ENCODE assay signal across 14 cellular contexts in genomic region chr20:38355161-38356012, GRCh38. TPM values are rescaled to one million over a fixed set of nuclear protein-coding genes. Genes with fewer than 3 reads are reported as not detected.
DNase-seq lines count a peak whose midpoint lies in the region; ATAC-seq, FAIRE-seq and TF ChIP-seq lines count a peak whose summit lies in the region.
"Had no signal": no experiment of that assay in that cellular context is flagged by ENCODE, and none has a peak within 500 bp of the region (broad histone marks: within the 10 kb centered on the region; RNA-seq: fewer than 3 reads in every experiment).

No MANE protein-coding gene starts in this region.

- ATAC-seq in HG03457 (IDR thresholded peaks at IDR 0.05; ENCODE audit: unreplicated experiment) = no peak
- ATAC-seq: Right ventricle myocardium inferior had no signal

- TF ChIP-seq CTCF in GM13976 (IDR thresholded peaks at IDR 0.05; ENCODE audit: borderline replicate concordance, control extremely low read depth, extremely low read depth, insufficient read depth, missing control alignments) = no peak
- TF ChIP-seq CTCF in H1 (IDR thresholded peaks at IDR 0.05; ENCODE audit: control extremely low read depth in 1 of 3, insufficient read depth in 1 of 3, low read depth in 1 of 3, low read length in 3 of 3) = no peak
- no peak for TF ChIP-seq CTCF in coronary artery (IDR thresholded peaks at IDR 0.05)

- FAIRE-seq in H1 (lab: Jason Lieb, UNC) = no peak

- H3K56ac ChIP-seq in H1 (replicated peaks; ENCODE audit: insufficient read length, low read depth, low read length) = peak overlapping the region; percentile 77

- no peak for TF ChIP-seq POLR2A in H1 (IDR thresholded peaks at IDR 0.05; ENCODE audit: control extremely low read depth in 1 of 2, low read depth in 2 of 2, low read length in 2 of 2)

- no peak overlapping the region for H2AK5ac ChIP-seq in H1 (ENCODE audit: low read depth, low read length)

- H3K23me2 ChIP-seq in H1 (ENCODE audit: low read depth, low read length) = peaks cover 4% of the 10 kb centered on the region; the same call in 1 of the 2 replicates

- TF ChIP-seq EP300 in H1 (IDR thresholded peaks at IDR 0.05; ENCODE audit: borderline replicate concordance in 1 of 2, low read depth in 2 of 2, low read length in 2 of 2) = no peak

- no peak overlapping the region for H3K23ac ChIP-seq in H1 (ENCODE audit: insufficient read length)

- H4K8ac ChIP-seq in H1 (ENCODE audit: extremely low read depth, insufficient read depth, low read length) = no peak overlapping the region; the same call in 1 of the 2 replicates

- TF ChIP-seq RAD21 in H1 (IDR thresholded peaks at IDR 0.05 in 1 of 2, conservative IDR thresholded peaks at IDR 0.05 in 1 of 2; ENCODE audit: low read depth in 2 of 2, low read length in 2 of 2) = no peak

- no peak overlapping the region for H3K4me3 ChIP-seq in H1 (ENCODE audit: extremely low read depth in 1 of 4, insufficient read depth in 2 of 4, low read depth in 3 of 4, low read length in 4 of 4)
- no peak overlapping the region for H3K4me3 ChIP-seq in coronary artery
- H3K4me3 ChIP-seq: adrenal gland; BLaER1 treated with 17β-estradiol and CSF1 and Interleukin-3, amounts not matched to agents 10 nM and 100 nM had no signal

- H3K27ac ChIP-seq in H1 (ENCODE audit: low read depth, low read length) = no peak overlapping the region
- H3K27ac ChIP-seq in coronary artery = no peak overlapping the region
- H3K27ac ChIP-seq: adrenal gland; BLaER1 treated with 17β-estradiol and CSF1 and Interleukin-3, amounts not matched to agents 10 nM and 100 nM had no signal

- H3K4ac ChIP-seq in H1 (replicated peaks; ENCODE audit: insufficient read length, low read depth, low read length) = peak overlapping the region; percentile 23

- H2BK15ac ChIP-seq in H1 (ENCODE audit: low read length) = peak overlapping the region; percentile 81; the same call in 1 of the 2 replicates

- in situ Hi-C loops in GM13976 (cut with MboI; ENCODE audit: low sequenced_read_pairs, unreplicated experiment) = no loop called here

- no peaks in the 10 kb centered on the region for H3K27me3 ChIP-seq in H1 (replicated peaks in 1 of 4; ENCODE audit: control insufficient read depth in 3 of 4, extremely low read depth in 1 of 4, insufficient read depth in 3 of 4, low read length in 3 of 4)
- H3K27me3 ChIP-seq: adrenal gland; BLaER1 treated with 17β-estradiol and CSF1 and Interleukin-3, amounts not matched to agents 10 nM and 100 nM had no signal

- H2BK5ac ChIP-seq in H1 (ENCODE audit: low read depth, low read length) = peak overlapping the region; percentile 73; the same call in 1 of the 2 replicates

- CTCF ChIA-PET in H1 (lab: Charles Lee; ENCODE audit: partially characterized antibody) = interaction anchor here (0.7 to 22.1 kb wide), 12 partner anchors 9 to 287 kb away, joined by 3 to 390 read pairs (median 6); partner anchors contain the start of genes BPI and LBP

- H3K4me2 ChIP-seq in H1 (ENCODE audit: insufficient read depth in 1 of 2, low read depth in 2 of 2, low read length in 2 of 2) = no peak overlapping the region

- peak overlapping the region; percentile 79 for H2BK120ac ChIP-seq in H1 (replicated peaks; ENCODE audit: low read depth, low read length)

- peaks cover 2 to 24% (median 15%) of the 10 kb centered on the region in 4 experiments for H3K4me1 ChIP-seq in H1 (replicated peaks in 1 of 4; ENCODE audit: control insufficient read depth in 3 of 4, insufficient read depth in 4 of 4, low read length in 3 of 4)
- H3K4me1 ChIP-seq: adrenal gland had no signal

- no peak overlapping the region for H3K14ac ChIP-seq in H1 (ENCODE audit: insufficient read length)

- 87% methylated on average over 18 of the region's 18 CpGs; no CpG with 5 or more reads in 1 of the 2 experiments for WGBS in H1 (ENCODE audit: extremely low coverage in 1 of 2, insufficient coverage in 1 of 2, insufficient read length in 1 of 2, insufficient replicate concordance in 2 of 2, low coverage in 1 of 2, low lambda C conversion rate in 2 of 2, missing lambda C conversion rate in 1 of 2), 2 experiments

- H2BK12ac ChIP-seq in H1 (ENCODE audit: low read depth, low read length) = peak overlapping the region; percentile 69; the same call in 1 of the 2 replicates

- no peaks in the 10 kb centered on the region for H4K20me1 ChIP-seq in H1 (replicated peaks in 1 of 2; ENCODE audit: control insufficient read depth in 1 of 2, insufficient read depth in 2 of 2, low read length in 2 of 2)
- H4K20me1 ChIP-seq: BLaER1 treated with 17β-estradiol and CSF1 and Interleukin-3, amounts not matched to agents 10 nM and 100 nM had no signal

- peak; percentile 52 for DNase-seq in GM13976 (ENCODE audit: low spot score)
- DNase-seq in MV-4-11 (lab: John Stamatoyannopoulos, UW) = peak; percentile 65
- DNase-seq in H1 (ENCODE audit: low read depth in 1 of 2, low spot score in 2 of 2) = no peak
- peak; percentile 46 for DNase-seq in pons (ENCODE audit: low spot score)
- no peak for DNase-seq in activated gamma-delta T cell treated with Interleukin-2 at 50 U/mL for 16 hours
- DNase-seq in coronary artery (ENCODE audit: low spot score) = no peak
- DNase-seq: DMS79 had no signal

- no peak overlapping the region for H4K5ac ChIP-seq in H1 (ENCODE audit: insufficient read length, low read depth, low read length)

- no peaks in the 10 kb centered on the region for H3K79me2 ChIP-seq in H1 (ENCODE audit: control insufficient read depth in 1 of 2, insufficient read depth in 2 of 2, low read length in 2 of 2)

- peak overlapping the region; percentile 76; the same call in 1 of the 2 replicates for H2BK20ac ChIP-seq in H1 (ENCODE audit: low read length)

- H3K9ac ChIP-seq in H1 (replicated peaks in 1 of 4; ENCODE audit: extremely low read depth in 1 of 4, low read depth in 3 of 4, low read length in 3 of 4) = no peak overlapping the region
- H3K9ac ChIP-seq: BLaER1 treated with 17β-estradiol and CSF1 and Interleukin-3, amounts not matched to agents 10 nM and 100 nM had no signal

- H3K9me3 ChIP-seq in H1 (ENCODE audit: insufficient read depth in 2 of 2, low read depth in 1 of 2, low read length in 1 of 2) = no peaks in the 10 kb centered on the region
- H3K9me3 ChIP-seq: adrenal gland; BLaER1 treated with 17β-estradiol and CSF1 and Interleukin-3, amounts not matched to agents 10 nM and 100 nM had no signal

- POLR2A ChIA-PET in H1 (lab: Charles Lee; ENCODE audit: partially characterized antibody) = interaction anchor here (0.6 to 1.9 kb wide), 7 partner anchors 14 to 79 kb away, joined by 3 to 11 read pairs (median 4); no protein-coding TSS in a partner anchor

- 0 out of 2 replicates have a peak overlapping the region, but pooled peaks have one; percentile 35 for H2AFZ ChIP-seq in H1 (ENCODE audit: low read length)

- H3K36me3 ChIP-seq in H1 (ENCODE audit: control insufficient read depth in 2 of 4, insufficient read depth in 4 of 4, low read length in 3 of 4) = no peaks in the 10 kb centered on the region
- H3K36me3 ChIP-seq: adrenal gland; BLaER1 treated with 17β-estradiol and CSF1 and Interleukin-3, amounts not matched to agents 10 nM and 100 nM had no signal

- peak overlapping the region; percentile 72 for H3K18ac ChIP-seq in H1 (ENCODE audit: extremely low read depth, low read length)

- H3K79me1 ChIP-seq in H1 (ENCODE audit: low read depth, low read length) = no peaks in the 10 kb centered on the region

- peak overlapping the region; percentile 63 for H4K91ac ChIP-seq in H1 (replicated peaks; ENCODE audit: insufficient read length, low read length)

TF ChIP-seq in H1, 55 proteins besides CTCF, POLR2A, EP300 and RAD21 (continues in another document):
- TF ChIP-seq GTF2F1 (IDR thresholded peaks at IDR 0.05; ENCODE audit: borderline replicate concordance, low read depth, low read length) (no peak), BRCA1 (IDR thresholded peaks at IDR 0.05; ENCODE audit: low read depth, low read length) (no peak), TAF7 (optimal IDR thresholded peaks at IDR 0.05; ENCODE audit: borderline replicate concordance, low read depth, low read length) (no peak), BCL11A (IDR thresholded peaks at IDR 0.05; ENCODE audit: low read depth in 2 of 2, low read length in 2 of 2) (no peak), PHF8 (conservative IDR thresholded peaks at IDR 0.05; ENCODE audit: low read depth, low read length) (no peak), TAF1 (IDR thresholded peaks at IDR 0.05; ENCODE audit: low read depth, low read length) (no peak), NRF1 (IDR thresholded peaks at IDR 0.05; ENCODE audit: low read depth, low read length) (no peak), FOSL1 (IDR thresholded peaks at IDR 0.05; ENCODE audit: insufficient read depth, low read depth, low read length) (no peak), HDAC2 (IDR thresholded peaks at IDR 0.05; ENCODE audit: borderline replicate concordance in 1 of 2, low read depth in 2 of 2, low read length in 2 of 2) (no peak), EGR1 (IDR thresholded peaks at IDR 0.05; ENCODE audit: borderline replicate concordance, low read depth, low read length) (no peak), ZNF274 (IDR thresholded peaks at IDR 0.05; ENCODE audit: borderline replicate concordance, extremely low read depth, low read length) (no peak), POU5F1 (IDR thresholded peaks at IDR 0.05; ENCODE audit: low read depth, low read length) (no peak), RNF2 (IDR thresholded peaks at IDR 0.05; ENCODE audit: borderline replicate concordance, low read depth, low read length, missing control alignments, poor library complexity, severe bottlenecking) (no peak), CREB1 (IDR thresholded peaks at IDR 0.05) (no peak)

RNA-seq across cellular contexts. Expression of gene LBP, which starts 9.1 kb away (rescaled TPM):
- total RNA-seq in H1 (2021; fragmentation: NEBNext Ultra II Directional; extraction: Animal tissue kit (Norgen Biotek cat#: 25700)) = 0.48 and 0.63 TPM in 2 replicates
- 0.44 and 0.60 TPM in 2 replicates for polyA plus RNA-seq in H1 (2011; rRNA removed)
- polyA plus RNA-seq in H1 (2011; cell fraction: cytosol; rRNA removed) = 0.37 TPM
- 0.61 TPM for polyA plus RNA-seq in H1 (2011; cell fraction: nucleus; rRNA removed)
- polyA plus RNA-seq in H1 (2012, experiment 1 of 2) = 0.35 to 0.69 TPM (median 0.57 TPM) in 4 replicates
- 0.29 TPM for polyA plus RNA-seq in H1 (2012, experiment 2 of 2)
- polyA plus RNA-seq in H1 (2013, experiment 1 of 2) = 0.28 TPM
- polyA plus RNA-seq in H1 (2013, experiment 2 of 2) = 0.33 TPM
- 0.37 and 1.2 TPM in 2 replicates for polyA minus RNA-seq in H1 (2011; rRNA and poly(A)+ RNA removed)
- not detected for polyA minus RNA-seq in H1 (2011; cell fraction: cytosol; rRNA and poly(A)+ RNA removed)
- 0.40 TPM for polyA minus RNA-seq in H1 (2011; cell fraction: nucleus; rRNA and poly(A)+ RNA removed)
- total RNA-seq: activated CD4-positive, alpha-beta T cell treated with anti-CD3 and anti-CD28 coated beads, Interleukin-2, amount 10 ng/mL, durations not matched to agents 7 days and 5 days; glomerular endothelial cell; progenitor cell of endocrine pancreas had no signal

RNA-seq across cellular contexts. Expression of gene BPI, which starts 51.4 kb away (rescaled TPM):
- total RNA-seq in H1 (2021; fragmentation: NEBNext Ultra II Directional; extraction: Animal tissue kit (Norgen Biotek cat#: 25700)) = not detected in 2 replicates
- not detected in 2 replicates for polyA plus RNA-seq in H1 (2011; rRNA removed)
- not detected for polyA plus RNA-seq in H1 (2011; cell fraction: cytosol; rRNA removed)
- not detected for polyA plus RNA-seq in H1 (2011; cell fraction: nucleus; rRNA removed)
- not detected in 4 replicates for polyA plus RNA-seq in H1 (2012, experiment 1 of 2)
- polyA plus RNA-seq in H1 (2012, experiment 2 of 2) = not detected
- polyA plus RNA-seq in H1 (2013, experiment 1 of 2) = not detected
- not detected for polyA plus RNA-seq in H1 (2013, experiment 2 of 2)
- not detected in 2 replicates for polyA minus RNA-seq in H1 (2011; rRNA and poly(A)+ RNA removed)
- not detected for polyA minus RNA-seq in H1 (2011; cell fraction: cytosol; rRNA and poly(A)+ RNA removed)
- not detected for polyA minus RNA-seq in H1 (2011; cell fraction: nucleus; rRNA and poly(A)+ RNA removed)
- total RNA-seq: activated CD4-positive, alpha-beta T cell treated with anti-CD3 and anti-CD28 coated beads, Interleukin-2, amount 10 ng/mL, durations not matched to agents 7 days and 5 days; glomerular endothelial cell; progenitor cell of endocrine pancreas; Right ventricle myocardium inferior had no signal

Comparison
In these comparisons a context has a peak if more than half of its experiments do, and no peak if none do; other contexts are left out.
1. DNase-seq: peak in GM13976 (single experiment), MV-4-11 (single experiment) and pons (single experiment); none in H1 (0 of 2), activated gamma-delta T cell treated with Interleukin-2 at 50 U/mL for 16 hours (single experiment) and coronary artery (single experiment).